In the genomic region with DNA sequence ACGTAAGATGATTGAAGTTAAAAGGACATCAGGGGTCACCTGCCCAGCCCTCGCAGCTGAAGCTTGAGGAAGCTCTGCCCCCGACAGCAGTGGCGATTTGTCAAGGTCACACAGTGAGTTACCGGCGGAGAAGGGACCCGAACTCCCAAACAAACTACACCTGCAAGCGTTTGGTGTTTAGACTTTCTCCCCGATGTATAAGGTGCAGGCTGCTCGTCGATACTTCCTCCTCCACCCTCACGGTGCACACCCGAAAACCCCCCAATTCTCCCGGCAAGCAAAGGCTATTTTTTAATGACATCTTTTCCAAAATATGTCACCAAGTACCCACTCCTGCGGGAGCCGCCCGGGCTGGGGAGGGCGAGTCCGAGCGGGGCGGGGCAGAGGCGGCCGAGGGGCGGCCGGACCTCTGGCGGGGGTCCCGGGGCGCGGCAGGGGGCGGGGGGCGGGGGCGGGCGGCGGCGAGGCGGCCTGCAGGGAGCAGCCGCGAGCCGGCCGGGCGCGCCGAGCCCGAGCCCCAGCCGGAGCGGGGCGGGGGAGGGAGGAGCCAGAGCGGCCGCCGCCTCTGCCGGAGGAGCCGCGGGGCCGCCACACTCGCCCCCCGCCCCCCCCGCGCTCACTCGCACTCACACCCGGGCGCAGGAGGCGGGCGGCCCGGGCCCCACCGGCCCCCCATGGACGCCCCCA, we compare ENCODE assay signal across 8 cellular contexts. TPM values are rescaled to one million over a fixed set of nuclear protein-coding genes. Genes with fewer than 3 reads are reported as not detected.
DNase-seq lines count a peak whose midpoint lies in the region; ATAC-seq, FAIRE-seq and TF ChIP-seq lines count a peak whose summit lies in the region.

A gene with protein sequence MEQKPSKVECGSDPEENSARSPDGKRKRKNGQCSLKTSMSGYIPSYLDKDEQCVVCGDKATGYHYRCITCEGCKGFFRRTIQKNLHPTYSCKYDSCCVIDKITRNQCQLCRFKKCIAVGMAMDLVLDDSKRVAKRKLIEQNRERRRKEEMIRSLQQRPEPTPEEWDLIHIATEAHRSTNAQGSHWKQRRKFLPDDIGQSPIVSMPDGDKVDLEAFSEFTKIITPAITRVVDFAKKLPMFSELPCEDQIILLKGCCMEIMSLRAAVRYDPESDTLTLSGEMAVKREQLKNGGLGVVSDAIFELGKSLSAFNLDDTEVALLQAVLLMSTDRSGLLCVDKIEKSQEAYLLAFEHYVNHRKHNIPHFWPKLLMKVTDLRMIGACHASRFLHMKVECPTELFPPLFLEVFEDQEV (plus strand): TSS at position 619 of the 687 bp plus-strand sequence. CDS start 11,524 bp downstream, outside the sequence.

- intact Hi-C loops in heart left ventricle (cut with DNase I) (loop anchor here in 8 of 10 donors (1.0 to 5.0 kb wide), 7 partner anchors 14 to 50 kb away; no protein-coding TSS in a partner anchor), pancreas (cut with DNase I) (loop anchor here in 1 of 3 donors (10.0 kb wide), 1 partner anchor 62 kb away; a partner anchor contains a TSS), uterus (cut with DNase I; ENCODE audit: low total_unique reads) (loop anchor here (5.0 kb wide), 1 partner anchor 50 kb away; no protein-coding TSS in a partner anchor)

- TF ChIP-seq CTCF in heart left ventricle (IDR thresholded peaks at IDR 0.05) (peak in 3 of 12 donors; percentile 17 to 30 (median 30)), pancreas (IDR thresholded peaks at IDR 0.05) (no peak), uterus (IDR thresholded peaks at IDR 0.05) (peak in 3 of 4 experiments; percentile 27 to 44 (median 39))

- no peaks in the 10 kb centered on the region for H3K27me3 ChIP-seq in adipocyte (replicated peaks; ENCODE audit: control insufficient read depth, insufficient read depth, low read length)
- no peaks in the 10 kb centered on the region for H3K27me3 ChIP-seq in heart left ventricle
- H3K27me3 ChIP-seq in pancreas, result no peaks in the 10 kb centered on the region
- H3K27me3 ChIP-seq in uterus, result no peaks in the 10 kb centered on the region

- H3K9me3 ChIP-seq in adipocyte (ENCODE audit: control insufficient read depth, low read length), result no peaks in the 10 kb centered on the region
- H3K9me3 ChIP-seq in heart left ventricle, result no peaks in the 10 kb centered on the region
- no peaks in the 10 kb centered on the region for H3K9me3 ChIP-seq in pancreas
- no peaks in the 10 kb centered on the region for H3K9me3 ChIP-seq in uterus

- ATAC-seq in HG03521 (IDR thresholded peaks at IDR 0.05; ENCODE audit: unreplicated experiment), result peak; percentile 61
- peak; percentile 19 to 82 (median 74) for ATAC-seq in heart left ventricle
- peak; percentile 77 to 87 (median 81) for ATAC-seq in pancreas

- TF ChIP-seq POLR2A in heart left ventricle (IDR thresholded peaks at IDR 0.05) (no peak), uterus (IDR thresholded peaks at IDR 0.05) (peak; percentile 44 to 51)

- H3K27ac ChIP-seq in heart left ventricle (peak within 1 kb of the TSS; percentile 95 to 100 (median 98)), pancreas (peak within 1 kb of the TSS; percentile 83 to 91 (median 86)), uterus (peak within 1 kb of the TSS; percentile 98)

- H3K4me1 ChIP-seq in adipocyte (ENCODE audit: control insufficient read depth, insufficient read depth, low read length) (peaks cover 31% of the 10 kb centered on the region), heart left ventricle (peaks cover 3 to 61% (median 47%) of the 10 kb centered on the region in 12 donors), pancreas (peaks cover 5 to 24% (median 23%) of the 10 kb centered on the region in 3 donors), uterus (peaks cover 0 to 5% of the 10 kb centered on the region in 2 donors)

- H3K4me3 ChIP-seq in adipocyte (ENCODE audit: low read length) (peak within 1 kb of the TSS; percentile 95), heart left ventricle (peak within 1 kb of the TSS; percentile 78 to 100 (median 96)), pancreas (peak within 1 kb of the TSS; percentile 47 to 99 (median 82)), uterus (peak within 1 kb of the TSS; percentile 99 to 100)

- peak within 1 kb of the TSS; percentile 97 for H3K9ac ChIP-seq in adipocyte (ENCODE audit: low read length)

- FAIRE-seq in pancreas (lab: Jason Lieb, UNC), result no peak

- DNase-seq in NK-92 treated with Interleukin-12 subunit alpha and Interleukin-12 subunit beta, amount 100 ng/mL, for 24 hours (lab: John Stamatoyannopoulos, UW), result peak; percentile 20
- no peak for DNase-seq in NK-92 (lab: John Stamatoyannopoulos, UW; ENCODE audit: unreplicated experiment)
- DNase-seq in SKM-1 treated with dmso at 0.1 percent for 144 hours (lab: John Stamatoyannopoulos, UW; ENCODE audit: unreplicated experiment), result peak; percentile 44
- peak; percentile 90 for DNase-seq in adipocyte (ENCODE audit: low read depth)
- DNase-seq in heart left ventricle, result peak; percentile 74 to 89 (median 86)
- DNase-seq in pancreas, result peak in 5 of 6 donors; percentile 23 to 88 (median 74)
- DNase-seq in uterus, result peak; percentile 71 to 77

- 1 to 2% (median 1%) methylated on average over 18 to 64 of the region's 66 CpGs for WGBS in heart left ventricle, 4 donors
- WGBS in pancreas, 2 donors, result 0 to 1% methylated on average over 34 to 61 of the region's 66 CpGs

- H3K36me3 ChIP-seq in adipocyte (ENCODE audit: control insufficient read depth, insufficient read depth, low read length, severe bottlenecking) (no peaks in the 10 kb centered on the region), heart left ventricle (no peaks in the 10 kb centered on the region), pancreas (no peaks in the 10 kb centered on the region), uterus (no peaks in the 10 kb centered on the region)

RNA-seq across cellular contexts. Expression of the gene that starts here (rescaled TPM):
- 100 to 1,000 TPM in 1 of 9 donors, 10 to 100 TPM in 8; 63.2 to 105 (median 73.2) TPM for total RNA-seq in heart left ventricle
- 10 to 100 TPM; 50.6 to 56.2 TPM for polyA plus RNA-seq in heart left ventricle
- 10 to 100 TPM; 13.8 to 28.1 (median 20.6) TPM for total RNA-seq in pancreas
- polyA plus RNA-seq in pancreas, result 10 to 100 TPM; 22.4 to 35.7 TPM
- 100 to 1,000 TPM in 1 of 4 donors, 10 to 100 TPM in 3; 19.7 to 124 (median 63.1) TPM for total RNA-seq in uterus

Comparison
In these comparisons a context has a peak if more than half of its experiments do, and no peak if none do; other contexts are left out.
1. CTCF ChIP-seq: peak in uterus (3 of 4); none in pancreas (0 of 4).
2. POLR2A ChIP-seq: peak in uterus (2 of 2); none in heart left ventricle (0 of 2).
3. Peak in every context shown above with its lines, with median percentiles within 50 percentile points of each other: ATAC-seq, H3K4me3 ChIP-seq and H3K27ac ChIP-seq.